ENCODE assay signal across 17 cellular contexts in the genomic region with DNA sequence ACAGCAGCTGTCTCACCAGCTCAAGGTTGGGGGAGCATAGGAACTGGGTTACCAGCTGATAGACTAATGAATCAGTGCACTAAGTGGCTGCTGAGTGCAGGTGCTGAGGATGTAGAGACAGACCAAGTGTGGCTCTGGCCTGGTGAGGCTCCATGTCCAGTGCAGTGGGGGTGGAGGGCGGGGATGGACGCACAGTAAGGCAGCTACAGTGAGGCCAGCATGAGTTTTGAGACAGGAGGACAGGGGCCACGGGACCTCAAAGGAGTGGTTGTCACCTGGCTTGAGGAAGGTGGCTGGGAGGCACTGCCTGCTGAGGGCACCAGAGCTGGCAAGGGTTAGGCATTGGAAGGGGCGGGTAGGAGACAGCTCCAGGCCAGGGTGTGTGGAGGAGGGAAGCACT. TPM values are rescaled to one million over a fixed set of nuclear protein-coding genes. Genes with fewer than 3 reads are reported as not detected.
DNase-seq lines count a peak whose midpoint lies in the region; ATAC-seq and TF ChIP-seq lines count a peak whose summit lies in the region.
"Had no signal": no experiment of that assay in that cellular context is flagged by ENCODE, and none has a peak within 500 bp of the region (broad histone marks: within the 10 kb centered on the region; RNA-seq: fewer than 3 reads in every experiment).

No MANE protein-coding gene starts in this region.

- H3K27me3 ChIP-seq in HCT116 (ENCODE audit: insufficient read depth, low read length) (no peaks in the 10 kb centered on the region), breast epithelium (no peaks in the 10 kb centered on the region), trophoblast cell (ENCODE audit: insufficient read depth, low read length) (no peaks in the 10 kb centered on the region), H7 (ENCODE audit: control insufficient read depth, insufficient read depth, low read length) (no peaks in the 10 kb centered on the region)

- no TSS peak for BruUV-seq in HCT116 (replicated peaks; lab: Mats Ljungman, UMichigan)

- POLR2A ChIA-PET in activated CD4-positive, alpha-beta T cell treated with anti-CD3 and anti-CD28 coated beads, Interleukin-2, amount 10 ng/mL, durations not matched to agents 7 days and 5 days (lab: Charles Lee): no interaction called here
- POLR2A ChIA-PET in HCT116 (lab: Charles Lee): no interaction called here

- RAD21 ChIA-PET in HCT116 (lab: Charles Lee; ENCODE audit: low non-redundant PET in 1 of 2, low total read pairs in 2 of 2, uncharacterized antibody in 2 of 2, unreplicated experiment in 2 of 2): no interaction called here

- H3K23ac ChIP-seq in trophoblast cell (ENCODE audit: low read length): no peak overlapping the region

- H3K14ac ChIP-seq in trophoblast cell (ENCODE audit: low read length): no peak overlapping the region

- H3K9me2 ChIP-seq in HCT116 (ENCODE audit: insufficient read depth): no peaks in the 10 kb centered on the region

- H2BK5ac ChIP-seq in trophoblast cell (ENCODE audit: low read depth, low read length, poor library complexity): no peak overlapping the region

- TF ChIP-seq CTCF in HCT116 (IDR thresholded peaks at IDR 0.05 in 2 of 3, conservative IDR thresholded peaks at IDR 0.05 in 1 of 3; ENCODE audit: borderline replicate concordance in 1 of 3, insufficient read depth in 1 of 3, low read depth in 2 of 3, low read length in 2 of 3): no peak
- TF ChIP-seq CTCF in breast epithelium (IDR thresholded peaks at IDR 0.05): no peak

- no peaks in the 10 kb centered on the region for H3K36me3 ChIP-seq in HCT116 (ENCODE audit: control insufficient read depth in 1 of 2, insufficient read depth in 2 of 2, low read length in 2 of 2)
- no peaks in the 10 kb centered on the region for H3K36me3 ChIP-seq in breast epithelium
- no peaks in the 10 kb centered on the region for H3K36me3 ChIP-seq in trophoblast cell (ENCODE audit: control insufficient read depth in 1 of 2, insufficient read depth in 2 of 2, low read length in 2 of 2)
- H3K36me3 ChIP-seq in H7 (replicated peaks; ENCODE audit: control insufficient read depth, insufficient read depth, low read length): no peaks in the 10 kb centered on the region

- H3K79me2 ChIP-seq in HCT116 (ENCODE audit: insufficient read depth, low read length): no peaks in the 10 kb centered on the region
- no peaks in the 10 kb centered on the region for H3K79me2 ChIP-seq in trophoblast cell (ENCODE audit: control insufficient read depth, insufficient read depth, low read length, poor library complexity)

- peak overlapping the region; percentile 75 for H3K27ac Mint-ChIP-seq in activated CD4-positive, alpha-beta T cell treated with anti-CD3 and anti-CD28 coated beads, Interleukin-2, amount 10 ng/mL, durations not matched to agents 7 days and 5 days
- H3K27ac Mint-ChIP-seq: WTC11 had no signal

- H2AFZ ChIP-seq in HCT116 (ENCODE audit: low read depth, low read length, poor library complexity, severe bottlenecking) (no peak overlapping the region), trophoblast cell (ENCODE audit: insufficient read depth, low read length, poor library complexity) (no peak overlapping the region)

- peaks cover 35% of the 10 kb centered on the region for H3K36me3 Mint-ChIP-seq in activated CD4-positive, alpha-beta T cell treated with anti-CD3 and anti-CD28 coated beads, Interleukin-2, amount 10 ng/mL, durations not matched to agents 7 days and 5 days (ENCODE audit: low read depth)
- H3K36me3 Mint-ChIP-seq: WTC11 had no signal

- TF ChIP-seq POLR2A in HCT116 (IDR thresholded peaks at IDR 0.05; ENCODE audit: borderline replicate concordance, extremely low read depth, insufficient read depth, insufficient read length) (no peak), breast epithelium (IDR thresholded peaks at IDR 0.05) (no peak)

- H3K4me3 ChIP-seq in HCT116 (replicated peaks in 1 of 2; ENCODE audit: low read depth in 1 of 2, low read length in 2 of 2) (no peak overlapping the region), breast epithelium (peak overlapping the region in 1 of 3 donors; percentile 6), trophoblast cell (ENCODE audit: low read depth, low read length) (no peak overlapping the region), H7 (ENCODE audit: insufficient read depth, low read depth, low read length) (no peak overlapping the region)
- H3K4me3 ChIP-seq: A549, thoracic aorta had no signal

- H3K4me1 Mint-ChIP-seq in activated CD4-positive, alpha-beta T cell treated with anti-CD3 and anti-CD28 coated beads, Interleukin-2, amount 10 ng/mL, durations not matched to agents 7 days and 5 days: peaks cover 39% of the 10 kb centered on the region

- ATAC-seq in HCT116: no peak
- ATAC-seq: A549, left colon, WTC11 had no signal

- H3K18ac ChIP-seq in trophoblast cell (ENCODE audit: low read length): no peak overlapping the region

- no peaks in the 10 kb centered on the region for H4K20me1 ChIP-seq in HCT116 (ENCODE audit: insufficient read depth)

- WGBS in trophoblast cell (ENCODE audit: extremely low coverage, insufficient coverage, insufficient read length): no CpG with 5 or more reads among the region's 4 CpGs

- intact Hi-C loops in HCT116 (cut with micrococcal nuclease): no loop called here
- intact Hi-C loops in breast epithelium (cut with DNase I; ENCODE audit: low total_unique reads): no loop called here

- no peak overlapping the region for H4K8ac ChIP-seq in trophoblast cell (ENCODE audit: low read depth, low read length)

- no peak overlapping the region for H3K4me3 Mint-ChIP-seq in activated CD4-positive, alpha-beta T cell treated with anti-CD3 and anti-CD28 coated beads, Interleukin-2, amount 10 ng/mL, durations not matched to agents 7 days and 5 days
- H3K4me3 Mint-ChIP-seq: WTC11 had no signal

- peak overlapping the region; percentile 22; the same call in 1 of the 2 replicates for H3K4me2 ChIP-seq in HCT116 (ENCODE audit: low read length)
- no peak overlapping the region for H3K4me2 ChIP-seq in trophoblast cell (ENCODE audit: low read length)
- H3K4me2 ChIP-seq: A549 had no signal

- DNase-seq in activated CD4-positive, alpha-beta T cell treated with anti-CD3 and anti-CD28 coated beads, Interleukin-2, amount 10 ng/mL, durations not matched to agents 7 days and 5 days: no peak
- no peak for DNase-seq in activated CD4-positive, alpha-beta T cell treated with anti-CD3 and anti-CD28 coated beads, Interleukin-2, amount 50 U/mL, for 1 hour
- DNase-seq in HCT116 (ENCODE audit: low read depth, low spot score): no peak
- DNase-seq in breast epithelium (ENCODE audit: low spot score in 2 of 2): no peak
- DNase-seq in trophoblast cell: no peak
- DNase-seq in NOMO-1 treated with dmso at 0.1 percent for 144 hours (lab: John Stamatoyannopoulos, UW; ENCODE audit: unreplicated experiment): no peak
- no peak for DNase-seq in NCI-H748 treated with DMSO at 0.1 percent for 48 hours (lab: John Stamatoyannopoulos, UW)
- no peak for DNase-seq in H7
- DNase-seq: cerebellar nuclear complex, head of caudate nucleus, left colon, MV-4-11, NCI-H2171 had no signal

- no peak for TF ChIP-seq RAD21 in HCT116 (IDR thresholded peaks at IDR 0.05; ENCODE audit: low read depth)

- no peak overlapping the region for H4K91ac ChIP-seq in trophoblast cell (ENCODE audit: low read depth, low read length)

- no peak overlapping the region for H3K27ac ChIP-seq in HCT116 (ENCODE audit: low read depth, low read length)
- H3K27ac ChIP-seq in breast epithelium: peak overlapping the region; percentile 36 to 79
- no peak overlapping the region for H3K27ac ChIP-seq in trophoblast cell (ENCODE audit: low read depth, low read length)
- H3K27ac ChIP-seq: A549, thoracic aorta had no signal

- no peaks in the 10 kb centered on the region for H3K27me3 Mint-ChIP-seq in activated CD4-positive, alpha-beta T cell treated with anti-CD3 and anti-CD28 coated beads, Interleukin-2, amount 10 ng/mL, durations not matched to agents 7 days and 5 days

- no peak overlapping the region for H2AK5ac ChIP-seq in trophoblast cell (ENCODE audit: low read length)

- no peaks in the 10 kb centered on the region for H3K9me3 ChIP-seq in HCT116 (ENCODE audit: control insufficient read depth in 1 of 2, insufficient read depth in 1 of 2, low read depth in 1 of 2, low read length in 2 of 2)
- H3K9me3 ChIP-seq in breast epithelium: no peaks in the 10 kb centered on the region
- H3K9me3 ChIP-seq in trophoblast cell (ENCODE audit: insufficient read depth, low read depth, low read length): no peaks in the 10 kb centered on the region
- H3K9me3 ChIP-seq: A549, thoracic aorta had no signal

- H3K9ac ChIP-seq in HCT116 (ENCODE audit: low read length) (no peak overlapping the region), trophoblast cell (ENCODE audit: low read length) (no peak overlapping the region)

- no peak overlapping the region for H3K4ac ChIP-seq in trophoblast cell (ENCODE audit: low read depth, low read length)

- H3K9me3 Mint-ChIP-seq in activated CD4-positive, alpha-beta T cell treated with anti-CD3 and anti-CD28 coated beads, Interleukin-2, amount 10 ng/mL, durations not matched to agents 7 days and 5 days: no peaks in the 10 kb centered on the region
- H3K9me3 Mint-ChIP-seq: WTC11 had no signal

- CTCF ChIA-PET in activated CD4-positive, alpha-beta T cell treated with anti-CD3 and anti-CD28 coated beads, Interleukin-2, amount 10 ng/mL, durations not matched to agents 7 days and 5 days (lab: Charles Lee): interaction anchor here (0.8 to 2.1 kb wide), 6 partner anchors 11 to 49 kb away, joined by 3 to 9 read pairs (median 4); no protein-coding TSS in a partner anchor
- CTCF ChIA-PET in HCT116 (lab: Charles Lee): interaction anchor here (0.9 kb wide), 1 partner anchor 27 kb away, joined by 3 read pairs; no protein-coding TSS in a partner anchor

- no peak overlapping the region for H2BK120ac ChIP-seq in trophoblast cell (ENCODE audit: insufficient read depth, low read length, poor library complexity)

- H3K4me1 ChIP-seq in HCT116 (ENCODE audit: control insufficient read depth in 1 of 2, insufficient read depth in 2 of 2, low read length in 2 of 2) (peaks cover 20 to 52% of the 10 kb centered on the region in 2 experiments), breast epithelium (peaks cover 3 to 10% of the 10 kb centered on the region in 2 donors), trophoblast cell (ENCODE audit: control insufficient read depth in 1 of 2, insufficient read depth in 2 of 2, low read length in 2 of 2) (peaks cover 29 to 31% of the 10 kb centered on the region in 2 experiments)

- H3K79me1 ChIP-seq in trophoblast cell (ENCODE audit: low read length): peaks cover 7% of the 10 kb centered on the region

- H2BK12ac ChIP-seq in trophoblast cell (ENCODE audit: low read length): peak overlapping the region; percentile 15

- no peak overlapping the region for H4K12ac ChIP-seq in trophoblast cell (ENCODE audit: low read depth, low read length)

RNA-seq across cellular contexts. Expression of a gene that starts 37.0 kb away (rescaled TPM):
- total RNA-seq in activated CD4-positive, alpha-beta T cell treated with anti-CD3 and anti-CD28 coated beads, Interleukin-2, amount 10 ng/mL, durations not matched to agents 7 days and 5 days: 10 to 100 TPM; 81.0 to 95.8 TPM
- total RNA-seq in HCT116 (2021; ENCODE audit: unreplicated experiment) (3.6 TPM), breast epithelium (100 to 1,000 TPM in 1 of 3 donors, 10 to 100 TPM in 2; 13.5 to 112 (median 22.0) TPM)
- polyA plus RNA-seq in HCT116 (2012): 2.4 and 3.0 TPM in 2 replicates
- polyA plus RNA-seq in trophoblast cell (2013): 0.81 and 0.86 TPM in 2 replicates
- 0.31 and 0.63 TPM in 2 replicates for total RNA-seq in H7 (2014; rRNA removed; shearing (Covaris generic))
- total RNA-seq: epithelial cell of proximal tubule had no signal

RNA-seq across cellular contexts. Expression of a gene that starts 55.4 kb away (rescaled TPM):
- total RNA-seq in activated CD4-positive, alpha-beta T cell treated with anti-CD3 and anti-CD28 coated beads, Interleukin-2, amount 10 ng/mL, durations not matched to agents 7 days and 5 days: 10 to 100 TPM; 36.6 to 51.2 TPM
- 60.1 TPM for total RNA-seq in HCT116 (2021; ENCODE audit: unreplicated experiment)
- 32.1 and 38.1 TPM in 2 replicates for polyA plus RNA-seq in HCT116 (2012)
- 10 to 100 TPM; 29.1 to 36.1 (median 33.6) TPM for total RNA-seq in breast epithelium
- 44.9 and 47.3 TPM in 2 replicates for polyA plus RNA-seq in trophoblast cell (2013)
- 67.1 and 73.1 TPM in 2 replicates for total RNA-seq in H7 (2014; rRNA removed; shearing (Covaris generic))

Comparison
In these comparisons a context has a peak if more than half of its experiments do, and no peak if none do; other contexts are left out.
1. H3K27ac ChIP-seq: peak in breast epithelium (2 of 2); none in HCT116 (single experiment) and trophoblast cell (single experiment).